ENCODE assay signal across 1 cellular context in genomic region chr3:172190980-172191379, GRCh38.
TF ChIP-seq lines count a peak whose summit lies in the region.

No MANE protein-coding gene starts in this region.

TF ChIP-seq in GM23338, 12 proteins besides CTCF, POLR2A, EP300 and RAD21 (continued from another document):
- TF ChIP-seq REST (IDR thresholded peaks at IDR 0.05; ENCODE audit: unreplicated experiment) (no peak), NANOG (IDR thresholded peaks at IDR 0.05; ENCODE audit: borderline replicate concordance) (no peak)
TF ChIP-seq in GM23338: peak in this region for 0.
